ENCODE assay signal across 15 cellular contexts in genomic region chr18:6406075-6406909, GRCh38. TPM values are rescaled to one million over a fixed set of nuclear protein-coding genes. Genes with fewer than 3 reads are reported as not detected.
DNase-seq lines count a peak whose midpoint lies in the region; ATAC-seq and TF ChIP-seq lines count a peak whose summit lies in the region.
"Had no signal": no experiment of that assay in that cellular context is flagged by ENCODE, and none has a peak within 500 bp of the region (broad histone marks: within the 10 kb centered on the region; RNA-seq: fewer than 3 reads in every experiment).

No MANE protein-coding gene starts in this region.

- H3K79me2 ChIP-seq in mesendoderm (ENCODE audit: control insufficient read depth, insufficient read depth, low read length) = no peaks in the 10 kb centered on the region

- no peak overlapping the region for H3K27ac ChIP-seq in mesendoderm (ENCODE audit: low read depth, low read length)

- H3K4me1 Mint-ChIP-seq in CD14-positive monocyte (peaks cover 18% of the 10 kb centered on the region), mesothelial cell of epicardium (no peaks in the 10 kb centered on the region)
- H3K4me1 Mint-ChIP-seq: activated naive CD8-positive, alpha-beta T cell treated with anti-CD3 and anti-CD28 coated beads for 36 hours; T-cell had no signal

- H3K4me3 ChIP-seq in epithelial cell of esophagus (ENCODE audit: low read length) = no peak overlapping the region
- H3K4me3 ChIP-seq in mesendoderm (ENCODE audit: low read length) = no peak overlapping the region

- DNase-seq in CD14-positive monocyte (ENCODE audit: low spot score) (peak; percentile 65), NOMO-1 (lab: John Stamatoyannopoulos, UW; ENCODE audit: unreplicated experiment in 2 of 2) (peak; percentile 78 to 79), epithelial cell of esophagus (ENCODE audit: low read depth) (peak; percentile 2), mesendoderm (peak; percentile 38), mesothelial cell of epicardium (ENCODE audit: low spot score in 2 of 2, unreplicated experiment in 2 of 2) (no peak), NK-92 (lab: John Stamatoyannopoulos, UW; ENCODE audit: unreplicated experiment) (no peak), NCI-H82 (lab: John Stamatoyannopoulos, UW) (no peak)
- DNase-seq: activated naive CD8-positive, alpha-beta T cell treated with anti-CD3 and anti-CD28 coated beads for 36 hours; Kasumi-1; NCI-H774; stimulated activated CD4-positive, alpha-beta T cell treated with anti-CD3 and anti-CD28 coated beads, Interleukin-1b, Interleukin-23, amount 100 ng/mL, for 48 hours; stimulated activated naive B cell treated with anti-CD40 and anti-IgM and Interleukin-4, amounts not matched to agents 10 μg/mL and 1 μg/mL and 100 μg/mL, for 72 hours; T-cell had no signal

- WGBS in mesendoderm (ENCODE audit: extremely low coverage, insufficient coverage, low lambda C conversion rate) = no CpG with 5 or more reads among the region's 10 CpGs

- no peak overlapping the region for H3K23ac ChIP-seq in mesendoderm (ENCODE audit: low read length)

- H3K27ac Mint-ChIP-seq in CD14-positive monocyte (peak overlapping the region; percentile 18 to 86 (median 72)), mesothelial cell of epicardium (no peak overlapping the region)
- H3K27ac Mint-ChIP-seq: activated naive CD8-positive, alpha-beta T cell treated with anti-CD3 and anti-CD28 coated beads for 36 hours; B cell; stimulated activated naive B cell treated with anti-CD40 and anti-IgM and Interleukin-4, amounts not matched to agents 10 μg/mL and 1 μg/mL and 100 μg/mL, for 72 hours; T-cell had no signal

- intact Hi-C loops in CD14-positive monocyte (cut with micrococcal nuclease) = no loop called here

- H2BK5ac ChIP-seq in mesendoderm (ENCODE audit: low read length) = no peak overlapping the region

- H3K27me3 ChIP-seq in mesendoderm (ENCODE audit: insufficient read depth, low read length, poor library complexity) = no peaks in the 10 kb centered on the region

- H3K9me3 Mint-ChIP-seq in CD14-positive monocyte = no peaks in the 10 kb centered on the region
- no peaks in the 10 kb centered on the region for H3K9me3 Mint-ChIP-seq in mesothelial cell of epicardium
- H3K9me3 Mint-ChIP-seq: activated naive CD8-positive, alpha-beta T cell treated with anti-CD3 and anti-CD28 coated beads for 36 hours; stimulated activated naive B cell treated with anti-CD40 and anti-IgM and Interleukin-4, amounts not matched to agents 10 μg/mL and 1 μg/mL and 100 μg/mL, for 72 hours; T-cell had no signal

- no peak overlapping the region for H2BK120ac ChIP-seq in mesendoderm (ENCODE audit: low read depth, low read length)

- ATAC-seq in GM19395 (IDR thresholded peaks at IDR 0.05; ENCODE audit: unreplicated experiment) = no peak
- ATAC-seq: T-cell had no signal

- no peak overlapping the region for H4K5ac ChIP-seq in mesendoderm (ENCODE audit: low read length)

- TF ChIP-seq CTCF in CD14-positive monocyte (IDR thresholded peaks at IDR 0.05) (no peak), epithelial cell of esophagus (IDR thresholded peaks at IDR 0.05; ENCODE audit: insufficient read depth, low read depth, low read length, missing control alignments) (no peak), mesothelial cell of epicardium (IDR thresholded peaks at IDR 0.05; ENCODE audit: unreplicated experiment) (no peak)

- H3K4me2 ChIP-seq in mesendoderm (ENCODE audit: low read length) = no peak overlapping the region

- H3K36me3 Mint-ChIP-seq in CD14-positive monocyte (no peaks in the 10 kb centered on the region), mesothelial cell of epicardium (no peaks in the 10 kb centered on the region)
- H3K36me3 Mint-ChIP-seq: activated naive CD8-positive, alpha-beta T cell treated with anti-CD3 and anti-CD28 coated beads for 36 hours; stimulated activated naive B cell treated with anti-CD40 and anti-IgM and Interleukin-4, amounts not matched to agents 10 μg/mL and 1 μg/mL and 100 μg/mL, for 72 hours; T-cell had no signal

- H3K27me3 Mint-ChIP-seq in CD14-positive monocyte (ENCODE audit: low read depth in 3 of 3) (no peaks in the 10 kb centered on the region), mesothelial cell of epicardium (ENCODE audit: low read depth) (peaks cover 3% of the 10 kb centered on the region)
- H3K27me3 Mint-ChIP-seq: B cell; stimulated activated naive B cell treated with anti-CD40 and anti-IgM and Interleukin-4, amounts not matched to agents 10 μg/mL and 1 μg/mL and 100 μg/mL, for 72 hours had no signal

- no peak overlapping the region for H3K9ac ChIP-seq in mesendoderm (ENCODE audit: low read length)

- H3K4ac ChIP-seq in mesendoderm (ENCODE audit: low read depth, low read length) = no peak overlapping the region

- no peak overlapping the region for H2AK5ac ChIP-seq in mesendoderm (ENCODE audit: low read length)

- H3K18ac ChIP-seq in mesendoderm (ENCODE audit: low read length) = no peak overlapping the region

- H3K79me1 ChIP-seq in mesendoderm (ENCODE audit: low read length) = no peaks in the 10 kb centered on the region

- no peak overlapping the region for H4K8ac ChIP-seq in mesendoderm (ENCODE audit: low read depth, low read length)

- peak overlapping the region; percentile 5 to 68 for H3K4me3 Mint-ChIP-seq in CD14-positive monocyte
- no peak overlapping the region for H3K4me3 Mint-ChIP-seq in mesothelial cell of epicardium
- H3K4me3 Mint-ChIP-seq: activated naive CD8-positive, alpha-beta T cell treated with anti-CD3 and anti-CD28 coated beads for 36 hours; B cell; stimulated activated naive B cell treated with anti-CD40 and anti-IgM and Interleukin-4, amounts not matched to agents 10 μg/mL and 1 μg/mL and 100 μg/mL, for 72 hours; T-cell had no signal

- peaks cover 3% of the 10 kb centered on the region for H3K4me1 ChIP-seq in mesendoderm (ENCODE audit: control insufficient read depth, low read depth, low read length)

- no peak overlapping the region for H3K56ac ChIP-seq in mesendoderm (ENCODE audit: low read length)

- H3K36me3 ChIP-seq in mesendoderm (ENCODE audit: control insufficient read depth, insufficient read depth, low read length) = no peaks in the 10 kb centered on the region

- H2BK15ac ChIP-seq in mesendoderm (replicated peaks; ENCODE audit: low read depth) = no peak overlapping the region

RNA-seq across cellular contexts. Expression of gene L3MBTL4, which starts 8.4 kb away (rescaled TPM):
- under 1 TPM; 0.55 to 0.72 TPM for polyA plus RNA-seq in CD14-positive monocyte
- polyA plus RNA-seq in mesendoderm (2013, experiment 1 of 2) = 0.95 TPM
- 0.95 TPM for polyA plus RNA-seq in mesendoderm (2013, experiment 2 of 2)
- 15.9 to 18.5 TPM (median 17.5 TPM) in 3 replicates for total RNA-seq in mesothelial cell of epicardium

Comparison
In these comparisons a context has a peak if more than half of its experiments do, and no peak if none do; other contexts are left out.
1. DNase-seq: peak in CD14-positive monocyte (single experiment), NOMO-1 (2 of 2), epithelial cell of esophagus (single experiment) and mesendoderm (single experiment); none in mesothelial cell of epicardium (0 of 2), NK-92 (single experiment) and NCI-H82 (single experiment).